ENCODE assay signal across 15 cellular contexts in the genomic region with DNA sequence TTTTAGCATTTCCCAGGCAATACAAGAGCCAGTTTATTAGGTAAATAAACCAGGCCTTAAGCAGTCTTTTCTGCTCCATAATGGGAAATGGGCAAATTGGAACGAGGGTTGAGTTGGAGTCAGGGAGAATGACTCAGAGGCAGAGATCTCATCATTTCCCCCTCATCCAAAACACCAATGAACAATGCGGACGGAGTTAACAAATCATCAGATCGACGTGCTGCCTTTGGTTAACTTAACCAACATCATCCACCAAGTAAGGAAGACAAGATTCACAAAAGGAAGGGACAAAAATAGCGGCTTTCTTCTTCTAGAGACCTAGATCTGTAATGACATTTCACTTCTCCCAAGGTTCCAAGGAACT.
"Had no signal": no experiment of that assay in that cellular context is flagged by ENCODE, and none has a peak within 500 bp of the region (broad histone marks: within the 10 kb centered on the region; RNA-seq: fewer than 3 reads in every experiment).

No MANE protein-coding gene starts in this region.

- H3K27ac ChIP-seq: esophagus squamous epithelium, skin epidermis had no signal

- H3K4me3 ChIP-seq: esophagus squamous epithelium, skin epidermis had no signal

- H3K4me1 Mint-ChIP-seq: activated naive CD8-positive, alpha-beta T cell treated with anti-CD3 and anti-CD28 coated beads, Interleukin-2, amount 10 ng/mL, durations not matched to agents 7 days and 5 days had no signal

- H3K27ac Mint-ChIP-seq: activated naive CD8-positive, alpha-beta T cell treated with anti-CD3 and anti-CD28 coated beads, Interleukin-2, amount 10 ng/mL, durations not matched to agents 7 days and 5 days; T-helper 2 cell treated with Interferon-gamma antibody and Interleukin-4, amounts not matched to agents 5 μg/mL and 100 μg/mL, for 36 hours had no signal

- ATAC-seq: left lobe of liver, right cardiac atrium had no signal

- H3K4me1 ChIP-seq: esophagus squamous epithelium had no signal

- H3K4me3 Mint-ChIP-seq: activated naive CD8-positive, alpha-beta T cell treated with anti-CD3 and anti-CD28 coated beads, Interleukin-2, amount 10 ng/mL, durations not matched to agents 7 days and 5 days; T-helper 2 cell treated with Interferon-gamma antibody and Interleukin-4, amounts not matched to agents 5 μg/mL and 100 μg/mL, for 36 hours had no signal

- H3K27me3 ChIP-seq: esophagus squamous epithelium had no signal

- H3K36me3 ChIP-seq: esophagus squamous epithelium had no signal

- DNase-seq: activated naive CD4-positive, alpha-beta T cell; activated naive CD8-positive, alpha-beta T cell treated with anti-CD3 and anti-CD28 coated beads, Interleukin-2, amount 10 ng/mL, durations not matched to agents 7 days and 5 days; activated T-cell treated with anti-CD3 and anti-CD28 coated beads for 4 hours; esophagus squamous epithelium; foreskin fibroblast; islet precursor cell; posterior cingulate gyrus; right cardiac atrium; stimulated activated CD4-positive, alpha-beta T cell treated with anti-CD3 and anti-CD28 coated beads, Interleukin-15, amount 100 ng/mL, for 24 hours; stimulated activated CD4-positive, alpha-beta T cell treated with anti-CD3 and anti-CD28 coated beads, Interleukin-4, amount 100 ng/mL, for 1 hour; stimulated activated naive CD4-positive, alpha-beta T cell; trophoblast cell had no signal

- H3K27me3 Mint-ChIP-seq: activated naive CD8-positive, alpha-beta T cell treated with anti-CD3 and anti-CD28 coated beads, Interleukin-2, amount 10 ng/mL, durations not matched to agents 7 days and 5 days had no signal
